In the genomic region with DNA sequence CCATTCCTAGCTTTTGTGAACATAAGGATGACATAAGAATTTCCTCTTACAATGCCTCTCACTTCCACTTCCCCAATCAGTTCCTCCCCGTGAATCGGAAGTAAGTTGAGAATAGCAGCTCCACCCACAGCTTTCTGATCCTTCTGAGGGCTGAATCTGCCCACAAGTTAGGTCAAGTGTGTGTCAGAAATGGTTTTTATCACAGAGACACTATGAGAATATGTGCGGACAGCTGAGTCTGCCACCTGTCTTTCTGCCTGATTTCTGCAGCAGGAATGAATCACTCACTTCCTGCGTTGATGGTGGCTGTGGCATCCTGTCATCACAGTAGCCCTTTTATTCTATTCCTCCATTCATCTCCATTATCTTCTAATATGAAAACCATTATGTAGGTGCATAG, we compare ENCODE assay signal across 8 cellular contexts.
DNase-seq lines count a peak whose midpoint lies in the region; ATAC-seq and TF ChIP-seq lines count a peak whose summit lies in the region.

No MANE protein-coding gene starts in this region.

- DNase-seq in activated T-cell treated with anti-CD3 and anti-CD28 coated beads for 24 hours (ENCODE audit: low read depth) (peak; percentile 17), activated T-cell treated with anti-CD3 and anti-CD28 coated beads for 4 hours (no peak), left lung (no peak), testis (no peak), dedifferentiated amniotic fluid mesenchymal stem cell (ENCODE audit: extremely low spot score) (no peak)
- DNase-seq in Jurkat, Clone E6-1 (ENCODE audit: low read depth, low spot score), result peak; percentile 54
- peak; percentile 51 for DNase-seq in activated CD4-positive, alpha-beta memory T cell treated with anti-CD3 and anti-CD28 coated beads, Interleukin-2, amount 10 ng/mL, durations not matched to agents 7 days and 5 days

- CTCF ChIA-PET in activated CD4-positive, alpha-beta memory T cell treated with anti-CD3 and anti-CD28 coated beads, Interleukin-2, amount 10 ng/mL, durations not matched to agents 7 days and 5 days (lab: Charles Lee), result interaction anchor here (1.1 to 1.8 kb wide), 4 partner anchors 11 to 135 kb away, joined by 3 to 12 read pairs (median 4); no protein-coding TSS in a partner anchor

- no peaks in the 10 kb centered on the region for H3K36me3 Mint-ChIP-seq in activated CD4-positive, alpha-beta memory T cell treated with anti-CD3 and anti-CD28 coated beads, Interleukin-2, amount 10 ng/mL, durations not matched to agents 7 days and 5 days (ENCODE audit: low read depth)

- H3K4me1 Mint-ChIP-seq in activated CD4-positive, alpha-beta memory T cell treated with anti-CD3 and anti-CD28 coated beads, Interleukin-2, amount 10 ng/mL, durations not matched to agents 7 days and 5 days, result peaks cover 17% of the 10 kb centered on the region

- H3K4me1 ChIP-seq in left lung (peaks cover 0 to 22% of the 10 kb centered on the region in 2 donors), testis (no peaks in the 10 kb centered on the region)

- TF ChIP-seq CTCF in left lung (IDR thresholded peaks at IDR 0.05) (no peak), testis (IDR thresholded peaks at IDR 0.05) (peak in 1 of 3 experiments; percentile 14)

- no peak for TF ChIP-seq POLR2A in testis (IDR thresholded peaks at IDR 0.05)

- no peak overlapping the region for H3K4me3 ChIP-seq in Jurkat, Clone E6-1 (ENCODE audit: low read length)
- H3K4me3 ChIP-seq in left lung, result no peak overlapping the region
- H3K4me3 ChIP-seq in testis, result no peak overlapping the region

- H3K27ac ChIP-seq in left lung (peak overlapping the region in 1 of 2 donors; percentile 63), testis (no peak overlapping the region)

- intact Hi-C loops in left lung (cut with DNase I), result no loop called here
- intact Hi-C loops in testis (cut with DNase I; ENCODE audit: low total_unique reads), result no loop called here

- no peaks in the 10 kb centered on the region for H3K9me3 ChIP-seq in left lung
- no peaks in the 10 kb centered on the region for H3K9me3 ChIP-seq in testis

- no peak overlapping the region for H3K4me3 Mint-ChIP-seq in activated CD4-positive, alpha-beta memory T cell treated with anti-CD3 and anti-CD28 coated beads, Interleukin-2, amount 10 ng/mL, durations not matched to agents 7 days and 5 days

- H3K36me3 ChIP-seq in left lung, result no peaks in the 10 kb centered on the region
- no peaks in the 10 kb centered on the region for H3K36me3 ChIP-seq in testis (ENCODE audit: low read depth, missing control alignments)

- ATAC-seq in GM21723 (IDR thresholded peaks at IDR 0.05; ENCODE audit: unreplicated experiment), result peak; percentile 96
- peak; percentile 47 for ATAC-seq in left lung

- H3K9me3 Mint-ChIP-seq in activated CD4-positive, alpha-beta memory T cell treated with anti-CD3 and anti-CD28 coated beads, Interleukin-2, amount 10 ng/mL, durations not matched to agents 7 days and 5 days, result no peaks in the 10 kb centered on the region

- peak overlapping the region; percentile 38 for H3K27ac Mint-ChIP-seq in activated CD4-positive, alpha-beta memory T cell treated with anti-CD3 and anti-CD28 coated beads, Interleukin-2, amount 10 ng/mL, durations not matched to agents 7 days and 5 days

- POLR2A ChIA-PET in activated CD4-positive, alpha-beta memory T cell treated with anti-CD3 and anti-CD28 coated beads, Interleukin-2, amount 10 ng/mL, durations not matched to agents 7 days and 5 days (lab: Charles Lee), result no interaction called here

- WGBS in testis, 2 donors, result 49 to 70% methylated on average over 4 of the region's 4 CpGs

- H3K27me3 ChIP-seq in left lung (no peaks in the 10 kb centered on the region), testis (no peaks in the 10 kb centered on the region)

- peaks cover 5% of the 10 kb centered on the region for H3K27me3 Mint-ChIP-seq in activated CD4-positive, alpha-beta memory T cell treated with anti-CD3 and anti-CD28 coated beads, Interleukin-2, amount 10 ng/mL, durations not matched to agents 7 days and 5 days

Comparison
In these comparisons a context has a peak if more than half of its experiments do, and no peak if none do; other contexts are left out.
1. DNase-seq: peak in activated T-cell treated with anti-CD3 and anti-CD28 coated beads for 24 hours (single experiment), Jurkat, Clone E6-1 (single experiment) and activated CD4-positive, alpha-beta memory T cell treated with anti-CD3 and anti-CD28 coated beads, Interleukin-2, amount 10 ng/mL, durations not matched to agents 7 days and 5 days (single experiment); none in activated T-cell treated with anti-CD3 and anti-CD28 coated beads for 4 hours (single experiment), left lung (0 of 2), testis (single experiment) and dedifferentiated amniotic fluid mesenchymal stem cell (single experiment).